Comparison of ENCODE assay signal across 8 cellular contexts in the genomic region with DNA sequence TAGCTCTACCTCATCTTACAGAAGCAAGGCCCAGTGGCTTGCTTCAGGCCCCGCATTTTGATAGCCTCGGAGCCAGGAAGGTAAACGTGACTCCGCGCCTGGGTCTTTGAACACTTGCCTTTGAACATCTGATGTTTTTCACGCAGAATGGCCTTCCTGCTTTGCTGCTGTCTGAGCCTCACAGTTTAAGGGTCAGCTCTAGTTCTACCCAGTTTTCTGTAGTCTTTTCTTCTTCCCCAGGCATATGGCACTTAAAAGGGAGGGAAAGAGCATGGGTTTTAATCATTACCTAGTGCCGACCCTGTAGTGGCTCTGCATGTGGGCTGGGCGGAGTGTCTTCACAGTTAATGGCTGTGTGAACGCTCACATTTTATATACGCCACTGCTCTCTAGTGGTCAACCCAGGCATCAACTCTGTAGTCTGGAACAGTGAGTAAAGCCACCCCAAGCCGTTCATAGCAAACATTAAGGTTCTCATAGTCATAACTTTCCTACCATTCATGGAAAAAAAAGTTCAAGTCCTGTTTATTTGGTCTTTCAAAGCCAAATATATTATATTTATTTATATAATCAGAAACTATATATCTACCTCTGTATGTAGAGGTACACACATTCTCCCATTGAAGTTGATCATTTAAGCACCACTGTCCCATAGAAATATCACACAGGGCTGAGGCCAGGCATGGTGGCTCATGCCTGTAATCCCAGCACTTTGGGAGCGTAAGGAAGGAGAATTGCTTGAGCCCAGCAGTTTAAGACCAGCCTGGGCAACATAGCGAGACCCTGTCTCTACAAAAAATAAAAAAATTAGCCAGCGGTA.
DNase-seq lines count a peak whose midpoint lies in the region; ATAC-seq, FAIRE-seq and TF ChIP-seq lines count a peak whose summit lies in the region.

No MANE protein-coding gene starts in this region.

- BruUV-seq in HepG2 (replicated peaks; lab: Mats Ljungman, UMichigan): no TSS peak

- H3K36me3 ChIP-seq in CD4-positive, CD25-positive, alpha-beta regulatory T cell (ENCODE audit: control insufficient read depth, insufficient read depth, low read length): no peaks in the 10 kb centered on the region
- no peaks in the 10 kb centered on the region for H3K36me3 ChIP-seq in HepG2 (replicated peaks in 1 of 2; ENCODE audit: control insufficient read depth in 1 of 2, insufficient read depth in 2 of 2, low read length in 2 of 2)

- intact Hi-C loops in HepG2 (cut with micrococcal nuclease; ENCODE audit: unreplicated experiment): loop anchor here (1.0 kb wide), 2 partner anchors 284 to 650 kb away; no protein-coding TSS in a partner anchor

- H3K27ac Mint-ChIP-seq in CD4-positive, CD25-positive, alpha-beta regulatory T cell: peak overlapping the region; percentile 81 to 86 (median 83)

- DNase-seq in CD4-positive, CD25-positive, alpha-beta regulatory T cell: peak; percentile 60 to 86 (median 80)
- peak; percentile 82 to 94 for DNase-seq in NCI-H446 (lab: John Stamatoyannopoulos, UW)
- peak; percentile 39 to 61 (median 49) for DNase-seq in activated CD4-positive, CD25-positive, alpha-beta regulatory T cell (lab: John Stamatoyannopoulos, UW)
- DNase-seq in cerebellum (ENCODE audit: low spot score): peak; percentile 79
- DNase-seq in HepG2 (ENCODE audit: low spot score): peak; percentile 77
- peak; percentile 37 to 49 (median 48) for DNase-seq in stimulated activated CD4-positive, alpha-beta T cell treated with anti-CD3 and anti-CD28 coated beads, TNF-alpha, amount 100 ng/mL, for 1 hour (ENCODE audit: low read depth in 3 of 3, low spot score in 1 of 3)

- WGBS in HepG2 (ENCODE audit: low lambda C conversion rate): 31% methylated on average over 9 of the region's 14 CpGs

- H3K27ac ChIP-seq in CD4-positive, CD25-positive, alpha-beta regulatory T cell (ENCODE audit: insufficient read depth, low read length, poor library complexity, severe bottlenecking): no peak overlapping the region
- no peak overlapping the region for H3K27ac ChIP-seq in HepG2 (ENCODE audit: extremely low read length, insufficient read depth, low read length)

- POLR2A ChIA-PET in HepG2 (lab: Yijun Ruan, JAX): no interaction called here

- peaks cover 3 to 8% (median 7%) of the 10 kb centered on the region in 4 donors for H3K4me1 Mint-ChIP-seq in CD4-positive, CD25-positive, alpha-beta regulatory T cell

- ATAC-seq in CD4-positive, CD25-positive, alpha-beta regulatory T cell (ENCODE audit: low read depth in 2 of 2): peak; percentile 99 to 100
- peak; percentile 88 for ATAC-seq in GM19324 (IDR thresholded peaks at IDR 0.05; ENCODE audit: low FRiP score, unreplicated experiment)
- peak; percentile 90 for ATAC-seq in HG03378 (IDR thresholded peaks at IDR 0.05; ENCODE audit: unreplicated experiment)
- peak; percentile 99 for ATAC-seq in HepG2

- peak overlapping the region in 2 of 4 donors; percentile 73 to 83 for H3K4me3 Mint-ChIP-seq in CD4-positive, CD25-positive, alpha-beta regulatory T cell

- peaks cover 2 to 31% (median 7%) of the 10 kb centered on the region in 7 donors for H3K9me3 Mint-ChIP-seq in CD4-positive, CD25-positive, alpha-beta regulatory T cell

- peak overlapping the region; percentile 51 for H3K4me3 ChIP-seq in CD4-positive, CD25-positive, alpha-beta regulatory T cell (ENCODE audit: low read depth, low read length)
- peak overlapping the region in 1 of 3 experiments; percentile 48; a peak in 2 of 6 replicates for H3K4me3 ChIP-seq in HepG2 (replicated peaks in 1 of 3; ENCODE audit: insufficient read depth in 1 of 3, low read depth in 2 of 3, low read length in 3 of 3)

- H3K4me1 ChIP-seq in CD4-positive, CD25-positive, alpha-beta regulatory T cell (ENCODE audit: control insufficient read depth, insufficient read depth, low read length, poor library complexity, severe bottlenecking): peaks cover 6% of the 10 kb centered on the region
- H3K4me1 ChIP-seq in HepG2 (ENCODE audit: insufficient read depth, low read length): peaks cover 19% of the 10 kb centered on the region

- H3K27me3 Mint-ChIP-seq in CD4-positive, CD25-positive, alpha-beta regulatory T cell: peaks cover 4% of the 10 kb centered on the region

- no peaks in the 10 kb centered on the region for H3K79me2 ChIP-seq in HepG2 (ENCODE audit: insufficient read depth, low read length)

- TF ChIP-seq EP300 in HepG2 (IDR thresholded peaks at IDR 0.05; ENCODE audit: low read depth in 2 of 2, low read length in 2 of 2) (no peak), HepG2 (CRISPR knock-in tag; IDR thresholded peaks at IDR 0.05; ENCODE audit: borderline replicate concordance) (no peak)

- TF ChIP-seq RAD21 in HepG2 (CRISPR knock-in tag; IDR thresholded peaks at IDR 0.05): peak; percentile 71

- peaks cover 6% of the 10 kb centered on the region for H3K36me3 Mint-ChIP-seq in CD4-positive, CD25-positive, alpha-beta regulatory T cell

- TF ChIP-seq POLR2A in HepG2 (IDR thresholded peaks at IDR 0.05; ENCODE audit: insufficient read depth in 1 of 2, low read depth in 2 of 2, low read length in 2 of 2): no peak

- H3K4me2 ChIP-seq in HepG2 (ENCODE audit: low read depth, low read length): peak overlapping the region; percentile 82

- H4K20me1 ChIP-seq in HepG2 (ENCODE audit: insufficient read depth, low read length): no peaks in the 10 kb centered on the region

- H3K27me3 ChIP-seq in CD4-positive, CD25-positive, alpha-beta regulatory T cell (ENCODE audit: control insufficient read depth, insufficient read depth, low read length): no peaks in the 10 kb centered on the region
- H3K27me3 ChIP-seq in HepG2 (ENCODE audit: control insufficient read depth in 1 of 2, insufficient read depth in 2 of 2, low read length in 2 of 2): no peaks in the 10 kb centered on the region

- peak; percentile 80 for TF ChIP-seq CTCF in HepG2 (CRISPR knock-in tag; IDR thresholded peaks at IDR 0.05)

- H3K9ac ChIP-seq in HepG2 (ENCODE audit: insufficient read depth, low read depth, low read length): 0 out of 2 replicates have a peak overlapping the region, but pooled peaks have one; percentile 14

- peak overlapping the region; percentile 96 for H2AFZ ChIP-seq in HepG2 (ENCODE audit: low read length)

- in situ Hi-C loops in HepG2 (cut with HindIII; ENCODE audit: extremely low pct_ligation_motif_present, low pct_unique_long_range_greater_than_20kb): no loop called here

- CTCF ChIA-PET in HepG2 (lab: Yijun Ruan, JAX; ENCODE audit: low intra/inter-chr PET ratio, low total read pairs): interaction anchor here (0.6 to 2.9 kb wide), 3 partner anchors 128 to 304 kb away, joined by 3 to 12 read pairs (median 9); no protein-coding TSS in a partner anchor

- FAIRE-seq in HepG2 (lab: Jason Lieb, UNC): peak; percentile 86

- H3K9me3 ChIP-seq in CD4-positive, CD25-positive, alpha-beta regulatory T cell (ENCODE audit: control insufficient read depth in 2 of 2, low read length in 2 of 2): peaks cover 18 to 25% of the 10 kb centered on the region in 2 experiments
- H3K9me3 ChIP-seq in HepG2 (ENCODE audit: low read length): peaks cover 21% of the 10 kb centered on the region

TF ChIP-seq in HepG2, 621 proteins besides CTCF, POLR2A, EP300 and RAD21 (continues in another document):
- TF ChIP-seq STAG1 (CRISPR knock-in tag; IDR thresholded peaks at IDR 0.05) (peak; percentile 94), ERF (CRISPR knock-in tag; IDR thresholded peaks at IDR 0.05) (no peak), TCF7 (IDR thresholded peaks at IDR 0.05; ENCODE audit: low read depth) (peak; percentile 33; the same call in 1 of the 2 replicates), ZFX (CRISPR knock-in tag; IDR thresholded peaks at IDR 0.05; ENCODE audit: low read depth) (peak; percentile 52; the same call in 1 of the 2 replicates), SALL1 (CRISPR knock-in tag; IDR thresholded peaks at IDR 0.05) (0 out of 2 replicates have a peak, but pooled peaks have one; percentile 17), NCOA2 (CRISPR knock-in tag; IDR thresholded peaks at IDR 0.05) (peak; percentile 25; the same call in 1 of the 2 replicates), ZNF670 (CRISPR knock-in tag; IDR thresholded peaks at IDR 0.05; ENCODE audit: borderline replicate concordance) (no peak), ZNF652 (CRISPR knock-in tag; IDR thresholded peaks at IDR 0.05; ENCODE audit: borderline replicate concordance, low read depth) (peak; percentile 65), RXRB (CRISPR knock-in tag; IDR thresholded peaks at IDR 0.05; ENCODE audit: borderline replicate concordance) (0 out of 2 replicates have a peak, but pooled peaks have one; percentile 22)
- TF ChIP-seq, protein P1, sequence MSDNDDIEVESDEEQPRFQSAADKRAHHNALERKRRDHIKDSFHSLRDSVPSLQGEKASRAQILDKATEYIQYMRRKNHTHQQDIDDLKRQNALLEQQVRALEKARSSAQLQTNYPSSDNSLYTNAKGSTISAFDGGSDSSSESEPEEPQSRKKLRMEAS (IDR thresholded peaks at IDR 0.05): peak; percentile 68
- TF ChIP-seq, protein P2, sequence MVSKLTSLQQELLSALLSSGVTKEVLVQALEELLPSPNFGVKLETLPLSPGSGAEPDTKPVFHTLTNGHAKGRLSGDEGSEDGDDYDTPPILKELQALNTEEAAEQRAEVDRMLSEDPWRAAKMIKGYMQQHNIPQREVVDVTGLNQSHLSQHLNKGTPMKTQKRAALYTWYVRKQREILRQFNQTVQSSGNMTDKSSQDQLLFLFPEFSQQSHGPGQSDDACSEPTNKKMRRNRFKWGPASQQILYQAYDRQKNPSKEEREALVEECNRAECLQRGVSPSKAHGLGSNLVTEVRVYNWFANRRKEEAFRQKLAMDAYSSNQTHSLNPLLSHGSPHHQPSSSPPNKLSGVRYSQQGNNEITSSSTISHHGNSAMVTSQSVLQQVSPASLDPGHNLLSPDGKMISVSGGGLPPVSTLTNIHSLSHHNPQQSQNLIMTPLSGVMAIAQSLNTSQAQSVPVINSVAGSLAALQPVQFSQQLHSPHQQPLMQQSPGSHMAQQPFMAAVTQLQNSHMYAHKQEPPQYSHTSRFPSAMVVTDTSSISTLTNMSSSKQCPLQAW (CRISPR knock-in tag; IDR thresholded peaks at IDR 0.05): 0 out of 2 replicates have a peak, but pooled peaks have one; percentile 33
- TF ChIP-seq, protein P3, sequence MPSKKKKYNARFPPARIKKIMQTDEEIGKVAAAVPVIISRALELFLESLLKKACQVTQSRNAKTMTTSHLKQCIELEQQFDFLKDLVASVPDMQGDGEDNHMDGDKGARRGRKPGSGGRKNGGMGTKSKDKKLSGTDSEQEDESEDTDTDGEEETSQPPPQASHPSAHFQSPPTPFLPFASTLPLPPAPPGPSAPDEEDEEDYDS (CRISPR knock-in tag; IDR thresholded peaks at IDR 0.05): 0 out of 2 replicates have a peak, but pooled peaks have one; percentile 23
